Comparison of ENCODE assay signal across 1 cellular context in genomic region chrX:54044126-54044876, GRCh38.
TF ChIP-seq lines count a peak whose summit lies in the region.

Gene PHF8, minus strand, starts transcription at chrX:54044473. Its CDS starts 1,745 bp downstream, at chrX:54042728.

TF ChIP-seq in K562, 482 proteins besides CTCF, POLR2A, EP300 and RAD21 (continued from another document and continues in another):
- TF ChIP-seq, protein P1, sequence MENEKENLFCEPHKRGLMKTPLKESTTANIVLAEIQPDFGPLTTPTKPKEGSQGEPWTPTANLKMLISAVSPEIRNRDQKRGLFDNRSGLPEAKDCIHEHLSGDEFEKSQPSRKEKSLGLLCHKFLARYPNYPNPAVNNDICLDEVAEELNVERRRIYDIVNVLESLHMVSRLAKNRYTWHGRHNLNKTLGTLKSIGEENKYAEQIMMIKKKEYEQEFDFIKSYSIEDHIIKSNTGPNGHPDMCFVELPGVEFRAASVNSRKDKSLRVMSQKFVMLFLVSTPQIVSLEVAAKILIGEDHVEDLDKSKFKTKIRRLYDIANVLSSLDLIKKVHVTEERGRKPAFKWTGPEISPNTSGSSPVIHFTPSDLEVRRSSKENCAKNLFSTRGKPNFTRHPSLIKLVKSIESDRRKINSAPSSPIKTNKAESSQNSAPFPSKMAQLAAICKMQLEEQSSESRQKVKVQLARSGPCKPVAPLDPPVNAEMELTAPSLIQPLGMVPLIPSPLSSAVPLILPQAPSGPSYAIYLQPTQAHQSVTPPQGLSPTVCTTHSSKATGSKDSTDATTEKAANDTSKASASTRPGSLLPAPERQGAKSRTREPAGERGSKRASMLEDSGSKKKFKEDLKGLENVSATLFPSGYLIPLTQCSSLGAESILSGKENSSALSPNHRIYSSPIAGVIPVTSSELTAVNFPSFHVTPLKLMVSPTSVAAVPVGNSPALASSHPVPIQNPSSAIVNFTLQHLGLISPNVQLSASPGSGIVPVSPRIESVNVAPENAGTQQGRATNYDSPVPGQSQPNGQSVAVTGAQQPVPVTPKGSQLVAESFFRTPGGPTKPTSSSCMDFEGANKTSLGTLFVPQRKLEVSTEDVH (IDR thresholded peaks at IDR 0.05; ENCODE audit: low read depth, partially characterized antibody), result peak; percentile 63
- TF ChIP-seq MYC (IDR thresholded peaks at IDR 0.05; ENCODE audit: low read depth, low read length) (no peak; the same call in 1 of the 2 replicates), MYC (CRISPR knock-in tag; IDR thresholded peaks at IDR 0.05; ENCODE audit: borderline replicate concordance, low read depth) (no peak), CSDE1 (IDR thresholded peaks at IDR 0.05) (peak; percentile 18 to 77; a peak in 1 of 4 replicates), ELF2 (CRISPR knock-in tag; IDR thresholded peaks at IDR 0.05) (peak; percentile 96), E2F6 (IDR thresholded peaks at IDR 0.05; ENCODE audit: borderline replicate concordance in 1 of 2, extremely low read depth in 1 of 2, insufficient read depth in 1 of 2, insufficient read length in 1 of 2, low read depth in 1 of 2, low read length in 1 of 2, poor library complexity in 1 of 2, severe bottlenecking in 1 of 2) (peak in 1 of 2 experiments; percentile 5), ZNF436 (CRISPR knock-in tag; IDR thresholded peaks at IDR 0.05) (no peak), TCF7 (IDR thresholded peaks at IDR 0.05; ENCODE audit: borderline replicate concordance) (no peak), PRDM10 (IDR thresholded peaks at IDR 0.05; ENCODE audit: partially characterized antibody) (peak; percentile 77), CTBP1 (IDR thresholded peaks at IDR 0.05; ENCODE audit: borderline replicate concordance) (peak; percentile 35; the same call in 1 of the 2 replicates), MTA2 (IDR thresholded peaks at IDR 0.05; ENCODE audit: low read depth) (no peak), CBX5 (IDR thresholded peaks at IDR 0.05; ENCODE audit: borderline replicate concordance, low read depth) (no peak), ZNF133 (CRISPR knock-in tag; IDR thresholded peaks at IDR 0.05) (no peak), ATF1 (CRISPR knock-in tag; IDR thresholded peaks at IDR 0.05) (peak; percentile 50; the same call in 1 of the 2 replicates), ATF1 (tag; IDR thresholded peaks at IDR 0.05) (peak; percentile 97), EZH2 (IDR thresholded peaks at IDR 0.05; ENCODE audit: borderline replicate concordance, low read depth, low read length) (no peak), ZNF79 (CRISPR knock-in tag; IDR thresholded peaks at IDR 0.05; ENCODE audit: low read depth) (no peak), DACH1 (IDR thresholded peaks at IDR 0.05; ENCODE audit: partially characterized antibody) (no peak), SAP30 (IDR thresholded peaks at IDR 0.05; ENCODE audit: borderline replicate concordance, insufficient read depth, low read depth, low read length, poor library complexity, severe bottlenecking) (peak; percentile 2), ZNF507 (tag; conservative IDR thresholded peaks at IDR 0.05) (no peak), FOXM1 (IDR thresholded peaks at IDR 0.05; ENCODE audit: low read depth) (no peak), FOXM1 (CRISPR knock-in tag; IDR thresholded peaks at IDR 0.05; ENCODE audit: low read depth) (no peak), RBFOX2 (IDR thresholded peaks at IDR 0.05; ENCODE audit: low read depth, low read length) (peak; percentile 92), CBX8 (IDR thresholded peaks at IDR 0.05; ENCODE audit: borderline replicate concordance, extremely low read depth, low read depth, low read length, poor library complexity, severe bottlenecking) (no peak), CHD4 (IDR thresholded peaks at IDR 0.05; ENCODE audit: insufficient read depth, insufficient replicate concordance, low read depth, low read length, poor library complexity, severe bottlenecking) (no peak), RHOXF2B (CRISPR knock-in tag; conservative IDR thresholded peaks at IDR 0.05) (no peak), CEBPB (tag; IDR thresholded peaks at IDR 0.05) (no peak), PYGO2 (tag; IDR thresholded peaks at IDR 0.05) (no peak), GTF2E2 (tag; IDR thresholded peaks at IDR 0.05) (peak; percentile 72; the same call in 1 of the 2 replicates), ZHX1 (conservative IDR thresholded peaks at IDR 0.05; ENCODE audit: low read length) (peak; percentile 94), FOXP1 (CRISPR knock-in tag; IDR thresholded peaks at IDR 0.05) (peak; percentile 75; the same call in 1 of the 2 replicates), E2F3 (CRISPR knock-in tag; IDR thresholded peaks at IDR 0.05) (no peak), ZFX (CRISPR knock-in tag; IDR thresholded peaks at IDR 0.05) (peak; percentile 100), NCOA4 (IDR thresholded peaks at IDR 0.05; ENCODE audit: partially characterized antibody) (no peak), HINFP (tag; conservative IDR thresholded peaks at IDR 0.05; ENCODE audit: low read depth) (no peak), PTTG1 (tag; IDR thresholded peaks at IDR 0.05; ENCODE audit: low read depth) (no peak), JUN (IDR thresholded peaks at IDR 0.05; ENCODE audit: borderline replicate concordance, low read depth, low read length) (peak; percentile 95), JUN (CRISPR knock-in tag; IDR thresholded peaks at IDR 0.05; ENCODE audit: borderline replicate concordance) (no peak), KAT8 (IDR thresholded peaks at IDR 0.05; ENCODE audit: low read depth) (peak; percentile 89), ASH1L (IDR thresholded peaks at IDR 0.05; ENCODE audit: borderline replicate concordance, low read depth, partially characterized antibody) (peak; percentile 40), MYBL2 (IDR thresholded peaks at IDR 0.05; ENCODE audit: low read depth) (no peak), MYBL2 (CRISPR knock-in tag; IDR thresholded peaks at IDR 0.05; ENCODE audit: borderline replicate concordance) (no peak), ZNF668 (CRISPR knock-in tag; IDR thresholded peaks at IDR 0.05) (no peak), ZNF384 (IDR thresholded peaks at IDR 0.05; ENCODE audit: low read depth, low read length) (0 out of 2 replicates have a peak, but pooled peaks have one; percentile 16), HMBOX1 (IDR thresholded peaks at IDR 0.05) (no peak)
- TF ChIP-seq, protein P2, sequence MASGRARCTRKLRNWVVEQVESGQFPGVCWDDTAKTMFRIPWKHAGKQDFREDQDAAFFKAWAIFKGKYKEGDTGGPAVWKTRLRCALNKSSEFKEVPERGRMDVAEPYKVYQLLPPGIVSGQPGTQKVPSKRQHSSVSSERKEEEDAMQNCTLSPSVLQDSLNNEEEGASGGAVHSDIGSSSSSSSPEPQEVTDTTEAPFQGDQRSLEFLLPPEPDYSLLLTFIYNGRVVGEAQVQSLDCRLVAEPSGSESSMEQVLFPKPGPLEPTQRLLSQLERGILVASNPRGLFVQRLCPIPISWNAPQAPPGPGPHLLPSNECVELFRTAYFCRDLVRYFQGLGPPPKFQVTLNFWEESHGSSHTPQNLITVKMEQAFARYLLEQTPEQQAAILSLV (tag; IDR thresholded peaks at IDR 0.05), result no peak
- TF ChIP-seq, protein P3, sequence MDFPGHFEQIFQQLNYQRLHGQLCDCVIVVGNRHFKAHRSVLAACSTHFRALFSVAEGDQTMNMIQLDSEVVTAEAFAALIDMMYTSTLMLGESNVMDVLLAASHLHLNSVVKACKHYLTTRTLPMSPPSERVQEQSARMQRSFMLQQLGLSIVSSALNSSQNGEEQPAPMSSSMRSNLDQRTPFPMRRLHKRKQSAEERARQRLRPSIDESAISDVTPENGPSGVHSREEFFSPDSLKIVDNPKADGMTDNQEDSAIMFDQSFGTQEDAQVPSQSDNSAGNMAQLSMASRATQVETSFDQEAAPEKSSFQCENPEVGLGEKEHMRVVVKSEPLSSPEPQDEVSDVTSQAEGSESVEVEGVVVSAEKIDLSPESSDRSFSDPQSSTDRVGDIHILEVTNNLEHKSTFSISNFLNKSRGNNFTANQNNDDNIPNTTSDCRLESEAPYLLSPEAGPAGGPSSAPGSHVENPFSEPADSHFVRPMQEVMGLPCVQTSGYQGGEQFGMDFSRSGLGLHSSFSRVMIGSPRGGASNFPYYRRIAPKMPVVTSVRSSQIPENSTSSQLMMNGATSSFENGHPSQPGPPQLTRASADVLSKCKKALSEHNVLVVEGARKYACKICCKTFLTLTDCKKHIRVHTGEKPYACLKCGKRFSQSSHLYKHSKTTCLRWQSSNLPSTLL (IDR thresholded peaks at IDR 0.05), result no peak
- TF ChIP-seq, protein P4, sequence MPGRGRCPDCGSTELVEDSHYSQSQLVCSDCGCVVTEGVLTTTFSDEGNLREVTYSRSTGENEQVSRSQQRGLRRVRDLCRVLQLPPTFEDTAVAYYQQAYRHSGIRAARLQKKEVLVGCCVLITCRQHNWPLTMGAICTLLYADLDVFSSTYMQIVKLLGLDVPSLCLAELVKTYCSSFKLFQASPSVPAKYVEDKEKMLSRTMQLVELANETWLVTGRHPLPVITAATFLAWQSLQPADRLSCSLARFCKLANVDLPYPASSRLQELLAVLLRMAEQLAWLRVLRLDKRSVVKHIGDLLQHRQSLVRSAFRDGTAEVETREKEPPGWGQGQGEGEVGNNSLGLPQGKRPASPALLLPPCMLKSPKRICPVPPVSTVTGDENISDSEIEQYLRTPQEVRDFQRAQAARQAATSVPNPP (IDR thresholded peaks at IDR 0.05; ENCODE audit: borderline replicate concordance, insufficient read depth, insufficient read length), result no peak
